Comparison of ENCODE assay signal across 1 cellular context in genomic region chr16:2091722-2092620, GRCh38.
TF ChIP-seq lines count a peak whose summit lies in the region.

No MANE protein-coding gene starts in this region.

TF ChIP-seq in neural cell, 6 proteins besides CTCF, POLR2A, EP300 and RAD21:
- no peak for TF ChIP-seq REST (IDR thresholded peaks at IDR 0.05; ENCODE audit: borderline replicate concordance)
- peak; percentile 2 for TF ChIP-seq POLR2AphosphoS5 (IDR thresholded peaks at IDR 0.05)
TF ChIP-seq in neural cell: peak in this region for 1.
